In the genomic region with DNA sequence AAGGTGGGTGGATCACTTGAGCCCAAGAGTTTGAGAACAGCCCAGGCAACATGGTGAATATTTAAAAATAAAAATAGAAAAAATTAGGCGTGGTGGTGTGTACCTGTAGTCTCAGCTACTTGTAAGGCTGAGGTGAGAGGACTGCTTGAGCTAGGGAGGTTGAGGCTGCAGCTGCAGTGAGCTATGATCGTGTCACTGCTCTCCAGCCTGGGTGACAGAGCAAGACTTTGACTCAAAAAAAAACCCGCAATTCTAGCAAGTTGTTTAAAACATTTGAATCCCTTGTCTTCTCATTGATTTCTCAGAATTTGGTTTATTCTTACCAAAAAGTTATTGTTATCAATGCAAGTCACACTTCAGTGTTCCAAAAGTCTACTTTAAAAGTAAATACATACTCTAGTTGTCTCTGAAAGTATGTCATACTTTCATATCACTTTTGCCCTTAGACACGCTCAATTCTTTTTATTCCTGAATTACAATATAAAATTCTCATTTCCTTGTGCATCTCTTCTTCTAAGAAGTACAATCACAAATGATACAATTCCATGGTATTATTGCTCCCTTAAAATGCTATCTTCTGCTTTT, we compare ENCODE assay signal across 21 cellular contexts. TPM values are rescaled to one million over a fixed set of nuclear protein-coding genes. Genes with fewer than 3 reads are reported as not detected.
A peak's percentile ranks its signal among the peaks of the same experiment; 100 is the strongest.
DNase-seq lines count a peak whose midpoint lies in the region; ATAC-seq and TF ChIP-seq lines count a peak whose summit lies in the region.
"Had no signal": no experiment of that assay in that cellular context is flagged by ENCODE, and none has a peak within 500 bp of the region (broad histone marks: within the 10 kb centered on the region; RNA-seq: fewer than 3 reads in every experiment).

No MANE protein-coding gene starts in this region.

- no peaks in the 10 kb centered on the region for H3K27me3 ChIP-seq in CD8-positive, alpha-beta memory T cell (ENCODE audit: insufficient read depth, low read length, poor library complexity, severe bottlenecking)
- no peaks in the 10 kb centered on the region for H3K27me3 ChIP-seq in prostate gland (replicated peaks; ENCODE audit: insufficient read depth)
- H3K27me3 ChIP-seq: adrenal gland, breast epithelium, foreskin keratinocyte had no signal

- H3K4me3 Mint-ChIP-seq in activated CD8-positive, alpha-beta memory T cell treated with anti-CD3 and anti-CD28 coated beads, Interleukin-2, amount 10 ng/mL, durations not matched to agents 7 days and 5 days = no peak overlapping the region
- peak overlapping the region; percentile 8 to 68 (median 57) for H3K4me3 Mint-ChIP-seq in CD8-positive, alpha-beta memory T cell
- no peak overlapping the region for H3K4me3 Mint-ChIP-seq in activated naive CD4-positive, alpha-beta T cell treated with anti-CD3 and anti-CD28 coated beads, Interleukin-2, amount 10 ng/mL, durations not matched to agents 7 days and 5 days
- peak overlapping the region; percentile 41 for H3K4me3 Mint-ChIP-seq in neural crest cell
- H3K4me3 Mint-ChIP-seq: CD14-positive monocyte had no signal

- H3K9me3 Mint-ChIP-seq in activated CD8-positive, alpha-beta memory T cell treated with anti-CD3 and anti-CD28 coated beads, Interleukin-2, amount 10 ng/mL, durations not matched to agents 7 days and 5 days (ENCODE audit: low read depth) = no peaks in the 10 kb centered on the region
- H3K9me3 Mint-ChIP-seq in CD8-positive, alpha-beta memory T cell = no peaks in the 10 kb centered on the region
- H3K9me3 Mint-ChIP-seq in activated naive CD4-positive, alpha-beta T cell treated with anti-CD3 and anti-CD28 coated beads, Interleukin-2, amount 10 ng/mL, durations not matched to agents 7 days and 5 days = no peaks in the 10 kb centered on the region
- no peaks in the 10 kb centered on the region for H3K9me3 Mint-ChIP-seq in neural crest cell
- H3K9me3 Mint-ChIP-seq: CD14-positive monocyte had no signal

- H3K9me3 ChIP-seq in CD8-positive, alpha-beta memory T cell (ENCODE audit: low read length) = no peaks in the 10 kb centered on the region
- H3K9me3 ChIP-seq in prostate gland = no peaks in the 10 kb centered on the region
- H3K9me3 ChIP-seq: adrenal gland, breast epithelium had no signal

- intact Hi-C loops in prostate gland (cut with DNase I) = loop anchor here (10.0 kb wide), 1 partner anchor 286 kb away; the partner anchor contains the start of gene KIF5B

- peak overlapping the region; percentile 65 for H3K27ac Mint-ChIP-seq in activated CD8-positive, alpha-beta memory T cell treated with anti-CD3 and anti-CD28 coated beads, Interleukin-2, amount 10 ng/mL, durations not matched to agents 7 days and 5 days
- peak overlapping the region in 5 of 8 donors; percentile 12 to 65 (median 48) for H3K27ac Mint-ChIP-seq in CD8-positive, alpha-beta memory T cell
- peak overlapping the region; percentile 4 for H3K27ac Mint-ChIP-seq in activated naive CD4-positive, alpha-beta T cell treated with anti-CD3 and anti-CD28 coated beads, Interleukin-2, amount 10 ng/mL, durations not matched to agents 7 days and 5 days
- H3K27ac Mint-ChIP-seq in neural crest cell (ENCODE audit: unreplicated experiment) = no peak overlapping the region

- peaks cover 75% of the 10 kb centered on the region for H3K4me1 Mint-ChIP-seq in activated CD8-positive, alpha-beta memory T cell treated with anti-CD3 and anti-CD28 coated beads, Interleukin-2, amount 10 ng/mL, durations not matched to agents 7 days and 5 days
- H3K4me1 Mint-ChIP-seq in CD8-positive, alpha-beta memory T cell = peaks cover 91 to 96% (median 96%) of the 10 kb centered on the region in 3 donors
- peaks cover 77% of the 10 kb centered on the region for H3K4me1 Mint-ChIP-seq in activated naive CD4-positive, alpha-beta T cell treated with anti-CD3 and anti-CD28 coated beads, Interleukin-2, amount 10 ng/mL, durations not matched to agents 7 days and 5 days
- peaks cover 56% of the 10 kb centered on the region for H3K4me1 Mint-ChIP-seq in neural crest cell

- 54% methylated on average over 4 of the region's 4 CpGs for WGBS in prostate gland

- peaks cover 33% of the 10 kb centered on the region for H3K36me3 Mint-ChIP-seq in activated CD8-positive, alpha-beta memory T cell treated with anti-CD3 and anti-CD28 coated beads, Interleukin-2, amount 10 ng/mL, durations not matched to agents 7 days and 5 days
- H3K36me3 Mint-ChIP-seq in CD8-positive, alpha-beta memory T cell = peaks cover 0 to 48% (median 12%) of the 10 kb centered on the region in 3 donors
- H3K36me3 Mint-ChIP-seq in activated naive CD4-positive, alpha-beta T cell treated with anti-CD3 and anti-CD28 coated beads, Interleukin-2, amount 10 ng/mL, durations not matched to agents 7 days and 5 days = peaks cover 42% of the 10 kb centered on the region
- H3K36me3 Mint-ChIP-seq in neural crest cell (ENCODE audit: low read depth) = peaks cover 14% of the 10 kb centered on the region

- no peak for TF ChIP-seq POLR2A in prostate gland (IDR thresholded peaks at IDR 0.05)

- no peak overlapping the region for H3K27ac ChIP-seq in CD8-positive, alpha-beta memory T cell (ENCODE audit: low read depth, low read length)
- no peak overlapping the region for H3K27ac ChIP-seq in prostate gland
- H3K27ac ChIP-seq: adrenal gland, breast epithelium, epithelial cell of prostate, foreskin keratinocyte, HL-60, parathyroid adenoma, WERI-Rb-1 had no signal

- ATAC-seq in activated CD8-positive, alpha-beta memory T cell treated with anti-CD3 and anti-CD28 coated beads, Interleukin-2, amount 10 ng/mL, durations not matched to agents 7 days and 5 days = peak; percentile 69
- ATAC-seq in GM19328 (IDR thresholded peaks at IDR 0.05; ENCODE audit: unreplicated experiment) = no peak
- ATAC-seq: foreskin keratinocyte, HCT116 had no signal

- POLR2A ChIA-PET in CD8-positive, alpha-beta memory T cell (lab: Charles Lee) = no interaction called here

- peaks cover 92% of the 10 kb centered on the region for H3K4me1 ChIP-seq in CD8-positive, alpha-beta memory T cell (ENCODE audit: insufficient read depth, low read length)
- peaks cover 3% of the 10 kb centered on the region for H3K4me1 ChIP-seq in prostate gland (replicated peaks)

- CTCF ChIA-PET in activated CD8-positive, alpha-beta memory T cell treated with anti-CD3 and anti-CD28 coated beads, Interleukin-2, amount 10 ng/mL, durations not matched to agents 7 days and 5 days (lab: Charles Lee) = interaction anchor here (0.8 kb wide), 1 partner anchor 12 kb away, joined by 3 read pairs; no protein-coding TSS in a partner anchor
- CTCF ChIA-PET in CD8-positive, alpha-beta memory T cell (lab: Charles Lee) = no interaction called here
- CTCF ChIA-PET in activated naive CD4-positive, alpha-beta T cell treated with anti-CD3 and anti-CD28 coated beads, Interleukin-2, amount 10 ng/mL, durations not matched to agents 7 days and 5 days (lab: Charles Lee) = no interaction called here

- no peaks in the 10 kb centered on the region for H3K27me3 Mint-ChIP-seq in activated CD8-positive, alpha-beta memory T cell treated with anti-CD3 and anti-CD28 coated beads, Interleukin-2, amount 10 ng/mL, durations not matched to agents 7 days and 5 days
- peaks cover 0 to 2% of the 10 kb centered on the region in 2 donors for H3K27me3 Mint-ChIP-seq in CD8-positive, alpha-beta memory T cell
- H3K27me3 Mint-ChIP-seq in activated naive CD4-positive, alpha-beta T cell treated with anti-CD3 and anti-CD28 coated beads, Interleukin-2, amount 10 ng/mL, durations not matched to agents 7 days and 5 days = no peaks in the 10 kb centered on the region
- no peaks in the 10 kb centered on the region for H3K27me3 Mint-ChIP-seq in neural crest cell (ENCODE audit: low read depth)

- TF ChIP-seq CTCF in neural crest cell (conservative IDR thresholded peaks at IDR 0.05) (no peak), prostate gland (IDR thresholded peaks at IDR 0.05) (no peak)

- DNase-seq in activated CD8-positive, alpha-beta memory T cell treated with anti-CD3 and anti-CD28 coated beads, Interleukin-2, amount 10 ng/mL, durations not matched to agents 7 days and 5 days = no peak
- DNase-seq in activated CD8-positive, alpha-beta memory T cell treated with anti-CD3 and anti-CD28 coated beads for 24 hours = no peak
- DNase-seq in CD8-positive, alpha-beta memory T cell = no peak
- no peak for DNase-seq in activated naive CD4-positive, alpha-beta T cell treated with anti-CD3 and anti-CD28 coated beads, Interleukin-2, amount 10 ng/mL, durations not matched to agents 7 days and 5 days
- DNase-seq in neural crest cell (ENCODE audit: low read depth, low spot score) (no peak), prostate gland (ENCODE audit: low spot score) (no peak), OCI-M1 (lab: John Stamatoyannopoulos, UW) (no peak)
- DNase-seq: adrenal gland, foreskin keratinocyte, IMR-90, MM.1S, NCI-H748 treated with DMSO at 0.1 percent for 48 hours, SHP77, WERI-Rb-1 had no signal

- peaks cover 5% of the 10 kb centered on the region for H3K36me3 ChIP-seq in CD8-positive, alpha-beta memory T cell (ENCODE audit: insufficient read depth, low read length)
- H3K36me3 ChIP-seq in prostate gland = no peaks in the 10 kb centered on the region
- H3K36me3 ChIP-seq: adrenal gland, breast epithelium had no signal

- H3K4me3 ChIP-seq in CD8-positive, alpha-beta memory T cell (ENCODE audit: low read length) = no peak overlapping the region
- no peak overlapping the region for H3K4me3 ChIP-seq in prostate gland
- H3K4me3 ChIP-seq: adrenal gland, breast epithelium had no signal

RNA-seq across cellular contexts. Expression of gene EPC1, which starts 6.3 kb away (rescaled TPM):
- 10 to 100 TPM; 32.1 to 42.3 TPM for total RNA-seq in activated CD8-positive, alpha-beta memory T cell treated with anti-CD3 and anti-CD28 coated beads, Interleukin-2, amount 10 ng/mL, durations not matched to agents 7 days and 5 days
- total RNA-seq in CD8-positive, alpha-beta memory T cell = 10 to 100 TPM; 40.9 to 41.3 TPM
- 45.3 TPM for polyA plus RNA-seq in CD8-positive, alpha-beta memory T cell
- total RNA-seq in neural crest cell = 44.4 and 48.4 TPM in 2 replicates
- total RNA-seq in prostate gland = 10 to 100 TPM; 37.1 to 58.3 TPM

Comparison
In these comparisons a context has a peak if more than half of its experiments do, and no peak if none do; other contexts are left out.
1. H3K4me3 Mint-ChIP-seq: peak in CD8-positive, alpha-beta memory T cell (7 of 7) and neural crest cell (single experiment); none in activated CD8-positive, alpha-beta memory T cell treated with anti-CD3 and anti-CD28 coated beads, Interleukin-2, amount 10 ng/mL, durations not matched to agents 7 days and 5 days (single experiment) and activated naive CD4-positive, alpha-beta T cell treated with anti-CD3 and anti-CD28 coated beads, Interleukin-2, amount 10 ng/mL, durations not matched to agents 7 days and 5 days (single experiment).